ENCODE assay signal across 10 cellular contexts in the genomic region with DNA sequence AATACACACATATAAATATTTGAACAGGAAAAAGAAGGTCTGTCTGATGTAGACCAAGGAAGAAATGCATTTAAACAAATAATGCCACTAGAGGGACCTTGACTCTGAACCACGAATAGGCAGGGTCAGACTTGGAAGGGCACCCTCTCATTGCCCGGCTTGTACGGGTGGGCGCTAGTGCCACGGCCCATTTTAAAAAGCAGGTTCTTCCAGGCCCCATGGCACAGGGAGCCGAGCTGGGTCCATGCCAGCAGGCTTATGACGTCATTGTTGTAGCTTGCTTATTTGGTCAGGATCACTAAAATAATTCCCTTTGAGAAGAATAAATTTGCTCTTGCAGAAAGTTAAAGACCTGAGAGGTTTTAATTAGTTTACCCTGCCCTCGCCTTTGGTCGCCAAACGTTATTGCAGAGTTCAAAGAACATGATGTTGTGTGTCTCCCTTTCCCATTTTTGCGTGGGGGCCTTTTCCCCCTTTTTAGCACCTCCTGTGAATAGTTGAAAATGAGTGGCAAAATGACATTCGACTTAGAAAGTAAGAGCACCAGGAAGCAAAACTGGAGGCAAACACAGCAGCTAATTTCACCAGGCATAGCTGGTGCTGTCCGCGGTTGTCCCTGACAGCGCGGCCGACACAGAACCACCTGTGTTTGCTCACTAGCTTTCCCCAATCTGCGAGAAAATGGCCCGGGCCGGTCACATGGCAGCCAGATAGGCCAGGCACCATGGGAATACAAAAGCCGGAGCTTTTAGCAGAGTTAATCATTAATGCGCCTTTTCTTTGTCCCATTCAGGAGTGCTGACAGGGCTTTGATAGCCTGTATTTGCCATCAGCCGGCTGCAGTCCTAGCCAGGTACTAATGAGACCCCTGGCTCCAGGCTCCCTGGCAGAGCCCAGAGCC.
DNase-seq lines count a peak whose midpoint lies in the region; ATAC-seq and TF ChIP-seq lines count a peak whose summit lies in the region.
"Had no signal": no experiment of that assay in that cellular context is flagged by ENCODE, and none has a peak within 500 bp of the region (broad histone marks: within the 10 kb centered on the region; RNA-seq: fewer than 3 reads in every experiment).

No MANE protein-coding gene starts in this region.

- H3K27ac ChIP-seq in aorta (ENCODE audit: low read depth in 1 of 2, low read length in 2 of 2) (no peak overlapping the region), breast epithelium (no peak overlapping the region)
- H3K27ac ChIP-seq: epithelial cell of prostate had no signal

- peak; percentile 93 for DNase-seq in COR-L47 (lab: John Stamatoyannopoulos, UW)
- peak; percentile 82 for DNase-seq in NCI-H1105 treated with DMSO at 0.1 percent for 48 hours (lab: John Stamatoyannopoulos, UW)
- peak; percentile 97 to 98 for DNase-seq in SHP77 (lab: John Stamatoyannopoulos, UW)
- peak; percentile 89 for DNase-seq in left kidney (ENCODE audit: low read depth, low spot score)
- no peak for DNase-seq in stimulated activated naive CD8-positive, alpha-beta T cell treated with anti-CD3 and anti-CD28 coated beads, Interleukin-15, Interleukin-2, amounts not matched to agents 100 U/mL and 50 U/mL, for 24 hours
- DNase-seq in effector CD4-positive, alpha-beta T cell = no peak
- DNase-seq in aorta = no peak
- no peak for DNase-seq in breast epithelium (ENCODE audit: low spot score in 2 of 2)
- DNase-seq: KG1 had no signal

- TF ChIP-seq CTCF in breast epithelium (IDR thresholded peaks at IDR 0.05) = no peak

- no peaks in the 10 kb centered on the region for H3K9me3 ChIP-seq in aorta (ENCODE audit: control insufficient read depth, low read length)
- H3K9me3 ChIP-seq in breast epithelium = no peaks in the 10 kb centered on the region

- TF ChIP-seq POLR2A in breast epithelium (IDR thresholded peaks at IDR 0.05) = no peak

- intact Hi-C loops in aorta (cut with DNase I) = no loop called here
- intact Hi-C loops in breast epithelium (cut with DNase I; ENCODE audit: low total_unique reads) = no loop called here

- H3K36me3 ChIP-seq in aorta (ENCODE audit: control insufficient read depth in 1 of 2, insufficient read depth in 2 of 2, low read length in 1 of 2) (no peaks in the 10 kb centered on the region), breast epithelium (no peaks in the 10 kb centered on the region)

- no peak overlapping the region for H3K4me3 ChIP-seq in aorta (ENCODE audit: low read length in 2 of 2)
- no peak overlapping the region for H3K4me3 ChIP-seq in breast epithelium

- ATAC-seq in stimulated activated naive CD8-positive, alpha-beta T cell treated with anti-CD3 and anti-CD28 coated beads, Interleukin-15, Interleukin-2, amounts not matched to agents 100 U/mL and 50 U/mL, for 24 hours = no peak
- ATAC-seq in aorta (ENCODE audit: low FRiP score) = no peak

- 37% methylated on average over 23 of the region's 23 CpGs for WGBS in aorta, 2 donors

- H3K4me1 ChIP-seq in aorta (ENCODE audit: control insufficient read depth in 1 of 2, insufficient read depth in 2 of 2, low read length in 2 of 2) (no peaks in the 10 kb centered on the region), breast epithelium (no peaks in the 10 kb centered on the region)

- H3K27me3 ChIP-seq in aorta (ENCODE audit: control insufficient read depth in 1 of 2, insufficient read depth in 2 of 2, low read length in 1 of 2) = no peaks in the 10 kb centered on the region
- peaks cover 0 to 23% of the 10 kb centered on the region in 2 donors for H3K27me3 ChIP-seq in breast epithelium

Comparison
In these comparisons a context has a peak if more than half of its experiments do, and no peak if none do; other contexts are left out.
1. DNase-seq: peak in COR-L47 (single experiment), NCI-H1105 treated with DMSO at 0.1 percent for 48 hours (single experiment), SHP77 (2 of 2) and left kidney (single experiment); none in stimulated activated naive CD8-positive, alpha-beta T cell treated with anti-CD3 and anti-CD28 coated beads, Interleukin-15, Interleukin-2, amounts not matched to agents 100 U/mL and 50 U/mL, for 24 hours (single experiment), effector CD4-positive, alpha-beta T cell (single experiment), aorta (0 of 2) and breast epithelium (0 of 2).